ENCODE assay signal across 8 cellular contexts in the genomic region with DNA sequence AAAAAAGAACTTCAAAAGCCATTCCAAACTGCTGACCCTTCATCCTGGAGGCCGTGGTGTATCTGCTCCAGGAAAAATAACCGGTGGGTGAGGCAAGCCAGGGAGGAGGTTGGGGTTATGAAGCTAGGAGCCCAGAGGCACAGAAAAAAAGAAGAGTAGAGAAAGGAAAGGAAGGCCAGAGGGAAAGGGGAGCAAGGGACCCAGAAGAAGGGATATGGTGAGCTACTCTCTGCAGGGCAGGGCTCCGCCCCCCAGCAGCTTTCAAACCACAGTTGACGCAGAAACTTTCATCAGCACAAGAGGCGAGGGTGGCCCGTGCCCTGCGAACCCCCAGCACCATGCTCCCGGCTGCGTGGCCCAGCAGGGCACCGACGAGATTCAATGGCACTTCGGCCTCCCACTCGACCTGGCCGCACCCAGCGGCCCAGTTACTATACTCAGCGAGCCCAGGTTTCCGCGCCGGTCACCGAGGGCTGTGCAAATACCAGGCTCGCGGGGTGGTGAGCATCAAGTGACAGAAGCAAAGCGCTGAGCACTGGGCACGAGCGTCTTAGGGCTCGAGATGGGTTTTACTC. TPM values are rescaled to one million over a fixed set of nuclear protein-coding genes. Genes with fewer than 3 reads are reported as not detected.
DNase-seq lines count a peak whose midpoint lies in the region; ATAC-seq lines count a peak whose summit lies in the region.

No MANE protein-coding gene starts in this region.

- H3K4me1 Mint-ChIP-seq in activated CD4-positive, alpha-beta T cell treated with anti-CD3 and anti-CD28 coated beads, Interleukin-2, amount 10 ng/mL, durations not matched to agents 24 days and 14 days, result peaks cover 36% of the 10 kb centered on the region

- peak; percentile 59 for ATAC-seq in HG02678 (IDR thresholded peaks at IDR 0.05; ENCODE audit: unreplicated experiment)

- intact Hi-C loops in activated CD4-positive, alpha-beta T cell treated with anti-CD3 and anti-CD28 coated beads, Interleukin-2, amount 10 ng/mL, durations not matched to agents 24 days and 14 days (cut with micrococcal nuclease), result loop anchor here (1.0 to 2.0 kb wide), 8 partner anchors 55 to 956 kb away; a partner anchor contains a TSS

- H3K36me3 Mint-ChIP-seq in activated CD4-positive, alpha-beta T cell treated with anti-CD3 and anti-CD28 coated beads, Interleukin-2, amount 10 ng/mL, durations not matched to agents 24 days and 14 days (ENCODE audit: low read depth), result peaks cover 42% of the 10 kb centered on the region

- H3K4me3 Mint-ChIP-seq in activated CD4-positive, alpha-beta T cell treated with anti-CD3 and anti-CD28 coated beads, Interleukin-2, amount 10 ng/mL, durations not matched to agents 24 days and 14 days, result peak overlapping the region; percentile 78

- H3K27me3 Mint-ChIP-seq in activated CD4-positive, alpha-beta T cell treated with anti-CD3 and anti-CD28 coated beads, Interleukin-2, amount 10 ng/mL, durations not matched to agents 24 days and 14 days, result peaks cover under 1% of the 10 kb centered on the region

- H3K27ac Mint-ChIP-seq in activated CD4-positive, alpha-beta T cell treated with anti-CD3 and anti-CD28 coated beads, Interleukin-2, amount 10 ng/mL, durations not matched to agents 24 days and 14 days, result peak overlapping the region; percentile 97

- no peaks in the 10 kb centered on the region for H3K9me3 Mint-ChIP-seq in activated CD4-positive, alpha-beta T cell treated with anti-CD3 and anti-CD28 coated beads, Interleukin-2, amount 10 ng/mL, durations not matched to agents 24 days and 14 days

- DNase-seq in NCI-H82 (lab: John Stamatoyannopoulos, UW) (peak; percentile 69), NCI-H82 treated with DMSO at 0.1 percent for 48 hours (lab: John Stamatoyannopoulos, UW; ENCODE audit: unreplicated experiment) (no peak), NCI-H1105 (lab: John Stamatoyannopoulos, UW) (peak; percentile 34), dermis microvascular lymphatic vessel endothelial cell (ENCODE audit: low read depth in 2 of 2) (peak; percentile 2 to 43), lung microvascular endothelial cell (ENCODE audit: low read depth in 2 of 2) (peak; percentile 43 to 48)
- peak; percentile 91 for DNase-seq in activated CD4-positive, alpha-beta T cell treated with anti-CD3 and anti-CD28 coated beads, Interleukin-2, amount 10 ng/mL, durations not matched to agents 24 days and 14 days
- peak; percentile 55 for DNase-seq in stimulated activated CD8-positive, alpha-beta memory T cell treated with anti-CD3 and anti-CD28 coated beads, Interleukin-12 subunit alpha, Interleukin-12 subunit beta, amount 100 ng/mL, for 4 hours (ENCODE audit: low read depth)

RNA-seq across cellular contexts. Expression of a gene that starts 0.7 kb away (rescaled TPM):
- 196 and 197 TPM in 2 replicates for total RNA-seq in activated CD4-positive, alpha-beta T cell treated with anti-CD3 and anti-CD28 coated beads, Interleukin-2, amount 10 ng/mL, durations not matched to agents 24 days and 14 days
- total RNA-seq in dermis microvascular lymphatic vessel endothelial cell, result 17.4 and 18.0 TPM in 2 replicates
- total RNA-seq in lung microvascular endothelial cell, result 7.5 and 11.1 TPM in 2 replicates

RNA-seq across cellular contexts. Expression of a gene that starts 38.6 kb away (rescaled TPM):
- total RNA-seq in activated CD4-positive, alpha-beta T cell treated with anti-CD3 and anti-CD28 coated beads, Interleukin-2, amount 10 ng/mL, durations not matched to agents 24 days and 14 days, result 0.31 and 0.51 TPM in 2 replicates
- total RNA-seq in dermis microvascular lymphatic vessel endothelial cell (not detected in 2 replicates), lung microvascular endothelial cell (not detected in 2 replicates)

Comparison
In these comparisons a context has a peak if more than half of its experiments do, and no peak if none do; other contexts are left out.
1. RNA of a gene that starts 0.7 kb away (total RNA-seq): 196 to 197 TPM in activated CD4-positive, alpha-beta T cell treated with anti-CD3 and anti-CD28 coated beads, Interleukin-2, amount 10 ng/mL, durations not matched to agents 24 days and 14 days; 17.4 to 18.0 TPM in dermis microvascular lymphatic vessel endothelial cell and 7.5 to 11.1 TPM in lung microvascular endothelial cell; every median in the first group is over 10 times any median in the second.